Comparison of ENCODE assay signal across 1 cellular context in genomic region chr4:3868146-3868840, GRCh38.
A peak's percentile ranks its signal among the peaks of the same experiment; 100 is the strongest.
TF ChIP-seq lines count a peak whose summit lies in the region.

No MANE protein-coding gene starts in this region.

TF ChIP-seq in HepG2, 621 proteins besides CTCF, POLR2A, EP300 and RAD21 (continued from another document):
- peak in 1 of 2 experiments; percentile 97 for TF ChIP-seq REST (IDR thresholded peaks at IDR 0.05; ENCODE audit: borderline replicate concordance in 1 of 2, low read depth in 1 of 2, low read length in 2 of 2)
- peak; percentile 56 for TF ChIP-seq SAP130 (CRISPR knock-in tag; IDR thresholded peaks at IDR 0.05; ENCODE audit: low read depth)
- TF ChIP-seq KLF16 (CRISPR knock-in tag; IDR thresholded peaks at IDR 0.05): peak in 1 of 2 experiments; percentile 56; a peak in 1 of 4 replicates
- TF ChIP-seq NR2F6 (IDR thresholded peaks at IDR 0.05): no peak
- peak; percentile 36; the same call in 1 of the 2 replicates for TF ChIP-seq NR2F6 (CRISPR knock-in tag; IDR thresholded peaks at IDR 0.05)
- no peak for TF ChIP-seq ZNF691 (CRISPR knock-in tag; IDR thresholded peaks at IDR 0.05; ENCODE audit: borderline replicate concordance, low read depth)
- TF ChIP-seq SNAPC5 (CRISPR knock-in tag; IDR thresholded peaks at IDR 0.05; ENCODE audit: borderline replicate concordance): no peak
- no peak for TF ChIP-seq KLF12 (CRISPR knock-in tag; IDR thresholded peaks at IDR 0.05; ENCODE audit: borderline replicate concordance)
- 0 out of 2 replicates have a peak, but pooled peaks have one; percentile 43 for TF ChIP-seq SRY (CRISPR knock-in tag; IDR thresholded peaks at IDR 0.05)
- TF ChIP-seq ZNF232 (CRISPR knock-in tag; IDR thresholded peaks at IDR 0.05; ENCODE audit: borderline replicate concordance): peak; percentile 69; the same call in 1 of the 2 replicates
- no peak for TF ChIP-seq SYNCRIP (IDR thresholded peaks at IDR 0.05; ENCODE audit: insufficient read depth, low read depth, low read length)
- no peak for TF ChIP-seq MTERF4 (CRISPR knock-in tag; IDR thresholded peaks at IDR 0.05)
- peak; percentile 56; the same call in 1 of the 2 replicates for TF ChIP-seq TFE3 (CRISPR knock-in tag; IDR thresholded peaks at IDR 0.05)
- peak; percentile 57; the same call in 1 of the 2 replicates for TF ChIP-seq ZSCAN9 (CRISPR knock-in tag; IDR thresholded peaks at IDR 0.05; ENCODE audit: borderline replicate concordance)
- TF ChIP-seq DRAP1 (CRISPR knock-in tag; IDR thresholded peaks at IDR 0.05): no peak
- TF ChIP-seq REL (CRISPR knock-in tag; conservative IDR thresholded peaks at IDR 0.05): no peak
- TF ChIP-seq MEIS2 (CRISPR knock-in tag; IDR thresholded peaks at IDR 0.05): no peak
- no peak for TF ChIP-seq ZMYM3 (CRISPR knock-in tag; IDR thresholded peaks at IDR 0.05)
TF ChIP-seq in HepG2: peak in this region for 37.
